12 cellular contexts compared by ENCODE assay signal in the genomic region with DNA sequence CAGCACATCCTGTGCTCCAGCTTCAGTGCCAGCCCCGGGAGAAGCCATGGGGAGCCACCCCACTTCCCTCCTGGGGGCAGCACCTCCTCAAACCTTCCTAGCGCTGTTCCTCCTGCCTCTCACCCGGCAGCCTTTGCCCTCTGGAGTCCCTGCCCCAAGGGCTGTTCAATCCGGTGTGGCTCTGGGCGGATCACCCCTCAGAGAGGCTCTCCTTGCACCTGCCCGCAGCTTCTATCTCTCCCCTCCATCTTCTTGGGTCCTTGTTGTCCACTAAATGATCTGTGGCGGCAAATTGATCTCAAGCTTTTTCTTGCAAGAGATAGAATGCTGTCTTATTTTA. TPM values are rescaled to one million over a fixed set of nuclear protein-coding genes. Genes with fewer than 3 reads are reported as not detected.
DNase-seq lines count a peak whose midpoint lies in the region; ATAC-seq, FAIRE-seq and TF ChIP-seq lines count a peak whose summit lies in the region.
"Had no signal": no experiment of that assay in that cellular context is flagged by ENCODE, and none has a peak within 500 bp of the region (broad histone marks: within the 10 kb centered on the region; RNA-seq: fewer than 3 reads in every experiment).

No MANE protein-coding gene starts in this region.

- TSS peak; percentile 53 for BruUV-seq in HepG2 (replicated peaks; lab: Mats Ljungman, UMichigan)

- H2AFZ ChIP-seq in HepG2 (ENCODE audit: low read length), result no peak overlapping the region

- H3K4me3 Mint-ChIP-seq in activated naive CD4-positive, alpha-beta T cell treated with anti-CD3 and anti-CD28 coated beads for 36 hours, result peak overlapping the region; percentile 49
- H3K4me3 Mint-ChIP-seq in activated T-helper 2 cell treated with anti-CD3 and anti-CD28 coated beads, Interferon-gamma antibody, Interleukin-2, Interleukin-4, amounts not matched to agents 10 μg/mL and 5 μg/mL and 100 μg/mL, durations not matched to agents 14 hours and 24 hours and 36 hours (ENCODE audit: low read depth), result peak overlapping the region; percentile 57

- peaks cover 10% of the 10 kb centered on the region for H3K79me2 ChIP-seq in HepG2 (ENCODE audit: insufficient read depth, low read length)

- CTCF ChIA-PET in activated naive CD4-positive, alpha-beta T cell treated with anti-CD3 and anti-CD28 coated beads for 36 hours (lab: Charles Lee), result interaction anchor here (0.6 to 2.0 kb wide), 5 partner anchors 11 to 1266 kb away, joined by 3 to 7 read pairs (median 5); no protein-coding TSS in a partner anchor
- CTCF ChIA-PET in HepG2 (lab: Yijun Ruan, JAX; ENCODE audit: low intra/inter-chr PET ratio, low total read pairs), result interaction anchor here (1.0 kb wide), 1 partner anchor 27 kb away, joined by 3 read pairs; no protein-coding TSS in a partner anchor

- TF ChIP-seq EP300 in HepG2 (IDR thresholded peaks at IDR 0.05; ENCODE audit: low read depth in 2 of 2, low read length in 2 of 2) (no peak), HepG2 (CRISPR knock-in tag; IDR thresholded peaks at IDR 0.05; ENCODE audit: borderline replicate concordance) (no peak), transverse colon (IDR thresholded peaks at IDR 0.05; ENCODE audit: low read depth) (no peak)

- 9% methylated on average over 4 of the region's 7 CpGs for WGBS in HepG2 (ENCODE audit: low lambda C conversion rate)
- 73% methylated on average over 7 of the region's 7 CpGs; no CpG with 5 or more reads in 1 of the 2 donors for WGBS in transverse colon (ENCODE audit: low coverage in 1 of 2), 2 donors

- POLR2A ChIA-PET in HepG2 (lab: Yijun Ruan, JAX), result interaction anchor here (0.6 to 2.6 kb wide), 19 partner anchors 8 to 693 kb away, joined by 3 to 21 read pairs (median 4); a partner anchor contains a TSS

- in situ Hi-C loops in HepG2 (cut with HindIII; ENCODE audit: extremely low pct_ligation_motif_present, low pct_unique_long_range_greater_than_20kb), result no loop called here
- in situ Hi-C loops in transverse colon (cut with MboI; ENCODE audit: low pct_ligation_motif_present in 1 of 4, low pct_unique_long_range_greater_than_20kb in 1 of 4, low sequenced_read_pairs in 3 of 4), result no loop called here

- H3K36me3 ChIP-seq in HepG2 (replicated peaks in 1 of 2; ENCODE audit: control insufficient read depth in 1 of 2, insufficient read depth in 2 of 2, low read length in 2 of 2) (peaks cover 0 to 3% of the 10 kb centered on the region in 2 experiments; a peak in 1 of 5 replicates), transverse colon (no peaks in the 10 kb centered on the region)
- H3K36me3 ChIP-seq: WERI-Rb-1 had no signal

- peaks cover 23% of the 10 kb centered on the region for H3K4me1 Mint-ChIP-seq in activated naive CD4-positive, alpha-beta T cell treated with anti-CD3 and anti-CD28 coated beads for 36 hours (ENCODE audit: low read depth)
- H3K4me1 Mint-ChIP-seq in activated T-helper 2 cell treated with anti-CD3 and anti-CD28 coated beads, Interferon-gamma antibody, Interleukin-2, Interleukin-4, amounts not matched to agents 10 μg/mL and 5 μg/mL and 100 μg/mL, durations not matched to agents 14 hours and 24 hours and 36 hours (ENCODE audit: low read depth), result peaks cover 26% of the 10 kb centered on the region

- peaks cover 4% of the 10 kb centered on the region for H3K9me3 Mint-ChIP-seq in activated naive CD4-positive, alpha-beta T cell treated with anti-CD3 and anti-CD28 coated beads for 36 hours
- H3K9me3 Mint-ChIP-seq in activated naive CD4-positive, alpha-beta T cell treated with anti-CD3 and anti-CD28 coated beads, Interleukin-2, amount 50 U/mL, for 72 hours, result peaks cover 0 to 5% of the 10 kb centered on the region in 2 donors
- H3K9me3 Mint-ChIP-seq in activated T-helper 2 cell treated with anti-CD3 and anti-CD28 coated beads, Interferon-gamma antibody, Interleukin-2, Interleukin-4, amounts not matched to agents 10 μg/mL and 5 μg/mL and 100 μg/mL, durations not matched to agents 14 hours and 24 hours and 36 hours, result peaks cover 10% of the 10 kb centered on the region

- peak overlapping the region; percentile 78 for H3K27ac ChIP-seq in HepG2 (ENCODE audit: extremely low read length, insufficient read depth, low read length)
- peak overlapping the region; percentile 85 to 93 (median 92) for H3K27ac ChIP-seq in transverse colon
- no peak overlapping the region for H3K27ac ChIP-seq in dorsolateral prefrontal cortex
- H3K27ac ChIP-seq: WERI-Rb-1 had no signal

- TF ChIP-seq POLR2A in HepG2 (IDR thresholded peaks at IDR 0.05; ENCODE audit: insufficient read depth in 1 of 2, low read depth in 2 of 2, low read length in 2 of 2) (no peak), transverse colon (IDR thresholded peaks at IDR 0.05) (no peak)

- ATAC-seq in activated naive CD4-positive, alpha-beta T cell treated with anti-CD3 and anti-CD28 coated beads, Interleukin-2, amount 50 U/mL, for 72 hours, result no peak
- ATAC-seq in HepG2, result peak; percentile 15

- no peak for FAIRE-seq in HepG2 (lab: Jason Lieb, UNC)

- no peaks in the 10 kb centered on the region for H3K27me3 Mint-ChIP-seq in activated naive CD4-positive, alpha-beta T cell treated with anti-CD3 and anti-CD28 coated beads for 36 hours (ENCODE audit: low read depth)
- H3K27me3 Mint-ChIP-seq in activated T-helper 2 cell treated with anti-CD3 and anti-CD28 coated beads, Interferon-gamma antibody, Interleukin-2, Interleukin-4, amounts not matched to agents 10 μg/mL and 5 μg/mL and 100 μg/mL, durations not matched to agents 14 hours and 24 hours and 36 hours (ENCODE audit: low read depth), result no peaks in the 10 kb centered on the region

- peaks cover 28% of the 10 kb centered on the region for H3K4me1 ChIP-seq in HepG2 (ENCODE audit: insufficient read depth, low read length)
- H3K4me1 ChIP-seq in transverse colon, result peaks cover 3 to 52% (median 22%) of the 10 kb centered on the region in 4 donors

- no peak overlapping the region for H3K27ac Mint-ChIP-seq in activated naive CD4-positive, alpha-beta T cell treated with anti-CD3 and anti-CD28 coated beads for 36 hours
- H3K27ac Mint-ChIP-seq in activated naive CD4-positive, alpha-beta T cell treated with anti-CD3 and anti-CD28 coated beads, Interleukin-2, amount 50 U/mL, for 72 hours, result no peak overlapping the region
- H3K27ac Mint-ChIP-seq in activated T-helper 2 cell treated with anti-CD3 and anti-CD28 coated beads, Interferon-gamma antibody, Interleukin-2, Interleukin-4, amounts not matched to agents 10 μg/mL and 5 μg/mL and 100 μg/mL, durations not matched to agents 14 hours and 24 hours and 36 hours, result no peak overlapping the region

- peak overlapping the region; percentile 99 for H3K4me2 ChIP-seq in HepG2 (ENCODE audit: low read depth, low read length)

- no peak for DNase-seq in activated naive CD4-positive, alpha-beta T cell treated with anti-CD3 and anti-CD28 coated beads for 36 hours
- DNase-seq in activated naive CD4-positive, alpha-beta T cell treated with anti-CD3 and anti-CD28 coated beads, Interleukin-2, amount 50 U/mL, for 72 hours (ENCODE audit: low spot score in 2 of 2), result no peak
- DNase-seq in activated T-helper 2 cell treated with anti-CD3 and anti-CD28 coated beads, Interferon-gamma antibody, Interleukin-2, Interleukin-4, amounts not matched to agents 10 μg/mL and 5 μg/mL and 100 μg/mL, durations not matched to agents 14 hours and 24 hours and 36 hours (ENCODE audit: low spot score), result no peak
- DNase-seq in HepG2 (ENCODE audit: low spot score), result no peak
- DNase-seq in transverse colon, result peak; percentile 79
- no peak for DNase-seq in amygdala (lab: John Stamatoyannopoulos, UW)
- no peak for DNase-seq in dorsolateral prefrontal cortex
- DNase-seq in NCI-H524 treated with DMSO at 0.1 percent for 48 hours (lab: John Stamatoyannopoulos, UW), result no peak
- DNase-seq: effector memory CD4-positive, alpha-beta T cell; HCEC 1CT; KBM-7; WERI-Rb-1 had no signal

- TF ChIP-seq CTCF in HepG2 (CRISPR knock-in tag; IDR thresholded peaks at IDR 0.05), result peak; percentile 61
- TF ChIP-seq CTCF in transverse colon (IDR thresholded peaks at IDR 0.05), result no peak
- no peak for TF ChIP-seq CTCF in dorsolateral prefrontal cortex (IDR thresholded peaks at IDR 0.05 in 54 of 56, conservative IDR thresholded peaks at IDR 0.05 in 2 of 56; ENCODE audit: low read depth in 1 of 56, partially characterized antibody in 56 of 56)

- H4K20me1 ChIP-seq in HepG2 (ENCODE audit: insufficient read depth, low read length), result 0 out of 2 replicates have a peak, but pooled peaks cover 3% of the 10 kb centered on the region

- H3K9ac ChIP-seq in HepG2 (ENCODE audit: insufficient read depth, low read depth, low read length), result peak overlapping the region; percentile 83

- peaks cover 14% of the 10 kb centered on the region for H3K36me3 Mint-ChIP-seq in activated naive CD4-positive, alpha-beta T cell treated with anti-CD3 and anti-CD28 coated beads for 36 hours (ENCODE audit: low read depth)
- peaks cover 0 to 14% of the 10 kb centered on the region in 2 donors for H3K36me3 Mint-ChIP-seq in activated naive CD4-positive, alpha-beta T cell treated with anti-CD3 and anti-CD28 coated beads, Interleukin-2, amount 50 U/mL, for 72 hours
- H3K36me3 Mint-ChIP-seq in activated T-helper 2 cell treated with anti-CD3 and anti-CD28 coated beads, Interferon-gamma antibody, Interleukin-2, Interleukin-4, amounts not matched to agents 10 μg/mL and 5 μg/mL and 100 μg/mL, durations not matched to agents 14 hours and 24 hours and 36 hours (ENCODE audit: low read depth), result peaks cover 15% of the 10 kb centered on the region

- no peaks in the 10 kb centered on the region; a peak in 1 of 5 replicates for H3K27me3 ChIP-seq in HepG2 (ENCODE audit: control insufficient read depth in 1 of 2, insufficient read depth in 2 of 2, low read length in 2 of 2)
- H3K27me3 ChIP-seq in transverse colon, result no peaks in the 10 kb centered on the region
- peaks cover 0 to 46% (median 20%) of the 10 kb centered on the region in 45 donors for H3K27me3 ChIP-seq in dorsolateral prefrontal cortex

- no peaks in the 10 kb centered on the region for H3K9me3 ChIP-seq in HepG2 (ENCODE audit: low read length)
- H3K9me3 ChIP-seq in transverse colon, result no peaks in the 10 kb centered on the region

- H3K4me3 ChIP-seq in HepG2 (replicated peaks in 1 of 3; ENCODE audit: insufficient read depth in 1 of 3, low read depth in 2 of 3, low read length in 3 of 3), result peak overlapping the region; percentile 76 to 92 (median 84)
- H3K4me3 ChIP-seq in transverse colon, result peak overlapping the region in 3 of 4 donors; percentile 63 to 66 (median 64)
- H3K4me3 ChIP-seq in dorsolateral prefrontal cortex, result peak overlapping the region in 3 of 59 donors; percentile 4 to 68 (median 66)

- intact Hi-C loops in activated naive CD4-positive, alpha-beta T cell treated with anti-CD3 and anti-CD28 coated beads for 36 hours (cut with micrococcal nuclease), result loop anchor here (5.0 kb wide), 2 partner anchors 154 to 601 kb away; a partner anchor contains a TSS
- intact Hi-C loops in activated T-helper 2 cell treated with anti-CD3 and anti-CD28 coated beads, Interferon-gamma antibody, Interleukin-2, Interleukin-4, amounts not matched to agents 10 μg/mL and 5 μg/mL and 100 μg/mL, durations not matched to agents 14 hours and 24 hours and 36 hours (cut with micrococcal nuclease), result loop anchor here (2.0 kb wide), 2 partner anchors 19 to 87 kb away; a partner anchor contains a TSS
- intact Hi-C loops in HepG2 (cut with micrococcal nuclease; ENCODE audit: unreplicated experiment), result no loop called here
- intact Hi-C loops in transverse colon (cut with DNase I; ENCODE audit: low total_unique reads), result no loop called here
- intact Hi-C loops in dorsolateral prefrontal cortex (cut with DNase I), result no loop called here

- TF ChIP-seq RAD21 in HepG2 (CRISPR knock-in tag; IDR thresholded peaks at IDR 0.05), result no peak

RNA-seq across cellular contexts. Expression of a gene that starts 18.1 kb away (rescaled TPM):
- total RNA-seq in activated naive CD4-positive, alpha-beta T cell treated with anti-CD3 and anti-CD28 coated beads for 36 hours, result under 1 TPM; 0.17 to 0.26 TPM
- 1 to 10 TPM; 1.5 to 1.8 TPM for total RNA-seq in activated naive CD4-positive, alpha-beta T cell treated with anti-CD3 and anti-CD28 coated beads, Interleukin-2, amount 50 U/mL, for 72 hours
- 1.7 TPM in 2 replicates for total RNA-seq in activated T-helper 2 cell treated with anti-CD3 and anti-CD28 coated beads, Interferon-gamma antibody, Interleukin-2, Interleukin-4, amounts not matched to agents 10 μg/mL and 5 μg/mL and 100 μg/mL, durations not matched to agents 14 hours and 24 hours and 36 hours
- not detected in 2 replicates for total RNA-seq in HepG2 (2016; rRNA removed; fragmentation: Illumina TruSeq; extraction: Trizol)
- not detected in 2 replicates for total RNA-seq in HepG2 (2016; cell fraction: cytosol; rRNA removed; fragmentation: Illumina TruSeq; extraction: Trizol; ENCODE audit: low read depth)
- total RNA-seq in HepG2 (2016; cell fraction: insoluble cytoplasmic fraction; rRNA removed; fragmentation: Illumina TruSeq; extraction: Trizol), result not detected in 2 replicates
- total RNA-seq in HepG2 (2016; cell fraction: membrane; rRNA removed; fragmentation: Illumina TruSeq; extraction: Trizol), result not detected in 2 replicates
- total RNA-seq in HepG2 (2016; cell fraction: nucleus; rRNA removed; fragmentation: Illumina TruSeq; extraction: Trizol), result not detected in 2 replicates
- polyA plus RNA-seq in HepG2 (2011; rRNA removed), result not detected in 2 replicates
- not detected in 2 replicates for polyA plus RNA-seq in HepG2 (2011; cell fraction: cytosol; rRNA removed)
- polyA plus RNA-seq in HepG2 (2011; cell fraction: nucleus; rRNA removed), result 0.10 and 0.23 TPM in 2 replicates
- polyA plus RNA-seq in HepG2 (2012), result not detected in 2 replicates
- not detected in 2 replicates for polyA plus RNA-seq in HepG2 (2016; cell fraction: cytosol; fragmentation: Illumina TruSeq; extraction: Trizol; ENCODE audit: low read depth)
- not detected in 2 replicates for polyA plus RNA-seq in HepG2 (2016; cell fraction: insoluble cytoplasmic fraction; fragmentation: Illumina TruSeq; extraction: Trizol; ENCODE audit: low read depth)
- not detected in 2 replicates for polyA plus RNA-seq in HepG2 (2016; cell fraction: membrane; fragmentation: Illumina TruSeq; extraction: Trizol; ENCODE audit: low read depth)
- polyA plus RNA-seq in HepG2 (2016; cell fraction: nucleus; fragmentation: Illumina TruSeq; extraction: Trizol; ENCODE audit: insufficient read depth, low read depth), result not detected in 2 replicates
- 17.4 TPM in 1 of 2 replicates, not detected in the other for polyA minus RNA-seq in HepG2 (2011; rRNA and poly(A)+ RNA removed; ENCODE audit: low replicate concordance)
- 0.30 and 0.70 TPM in 2 replicates for polyA minus RNA-seq in HepG2 (2011; cell fraction: cytosol; rRNA and poly(A)+ RNA removed)
- 0.52 TPM in 1 of 2 replicates, not detected in the other for polyA minus RNA-seq in HepG2 (2011; cell fraction: nucleus; rRNA and poly(A)+ RNA removed)
- 10 to 100 TPM; 12.4 to 40.0 (median 27.7) TPM for total RNA-seq in transverse colon
- total RNA-seq in dorsolateral prefrontal cortex, result 100 to 1,000 TPM in 8 of 120 experiments, 10 to 100 TPM in 112; 11.0 to 191 (median 44.8) TPM

RNA-seq across cellular contexts. Expression of a gene that starts 25.6 kb away (rescaled TPM):
- total RNA-seq in activated naive CD4-positive, alpha-beta T cell treated with anti-CD3 and anti-CD28 coated beads for 36 hours, result 1 to 10 TPM; 2.8 to 3.6 TPM
- total RNA-seq in activated naive CD4-positive, alpha-beta T cell treated with anti-CD3 and anti-CD28 coated beads, Interleukin-2, amount 50 U/mL, for 72 hours, result 1 to 10 TPM; 3.6 to 5.9 TPM
- total RNA-seq in activated T-helper 2 cell treated with anti-CD3 and anti-CD28 coated beads, Interferon-gamma antibody, Interleukin-2, Interleukin-4, amounts not matched to agents 10 μg/mL and 5 μg/mL and 100 μg/mL, durations not matched to agents 14 hours and 24 hours and 36 hours, result 34.5 and 34.7 TPM in 2 replicates
- 0.36 and 0.55 TPM in 2 replicates for total RNA-seq in HepG2 (2016; rRNA removed; fragmentation: Illumina TruSeq; extraction: Trizol)
- total RNA-seq in HepG2 (2016; cell fraction: cytosol; rRNA removed; fragmentation: Illumina TruSeq; extraction: Trizol; ENCODE audit: low read depth), result 0.40 TPM in 1 of 2 replicates, not detected in the other
- total RNA-seq in HepG2 (2016; cell fraction: insoluble cytoplasmic fraction; rRNA removed; fragmentation: Illumina TruSeq; extraction: Trizol), result 0.27 and 0.56 TPM in 2 replicates
- 0.31 and 0.65 TPM in 2 replicates for total RNA-seq in HepG2 (2016; cell fraction: membrane; rRNA removed; fragmentation: Illumina TruSeq; extraction: Trizol)
- not detected in 2 replicates for total RNA-seq in HepG2 (2016; cell fraction: nucleus; rRNA removed; fragmentation: Illumina TruSeq; extraction: Trizol)
- 0.78 and 1.5 TPM in 2 replicates for polyA plus RNA-seq in HepG2 (2011; rRNA removed)
- polyA plus RNA-seq in HepG2 (2011; cell fraction: cytosol; rRNA removed), result 2.2 and 3.8 TPM in 2 replicates
- polyA plus RNA-seq in HepG2 (2011; cell fraction: nucleus; rRNA removed), result 3.7 and 3.9 TPM in 2 replicates
- polyA plus RNA-seq in HepG2 (2012), result 1.5 and 2.9 TPM in 2 replicates
- polyA plus RNA-seq in HepG2 (2016; cell fraction: cytosol; fragmentation: Illumina TruSeq; extraction: Trizol; ENCODE audit: low read depth), result 1.1 and 1.5 TPM in 2 replicates
- 2.2 and 2.4 TPM in 2 replicates for polyA plus RNA-seq in HepG2 (2016; cell fraction: insoluble cytoplasmic fraction; fragmentation: Illumina TruSeq; extraction: Trizol; ENCODE audit: low read depth)
- polyA plus RNA-seq in HepG2 (2016; cell fraction: membrane; fragmentation: Illumina TruSeq; extraction: Trizol; ENCODE audit: low read depth), result 1.2 and 1.5 TPM in 2 replicates
- polyA plus RNA-seq in HepG2 (2016; cell fraction: nucleus; fragmentation: Illumina TruSeq; extraction: Trizol; ENCODE audit: insufficient read depth, low read depth), result 2.0 and 2.5 TPM in 2 replicates
- polyA minus RNA-seq in HepG2 (2011; rRNA and poly(A)+ RNA removed; ENCODE audit: low replicate concordance), result 1.2 and 12.9 TPM in 2 replicates
- polyA minus RNA-seq in HepG2 (2011; cell fraction: cytosol; rRNA and poly(A)+ RNA removed), result 0.88 and 1.4 TPM in 2 replicates
- 0.64 and 0.87 TPM in 2 replicates for polyA minus RNA-seq in HepG2 (2011; cell fraction: nucleus; rRNA and poly(A)+ RNA removed)
- total RNA-seq in transverse colon, result 10 to 100 TPM in 1 of 4 donors, 1 to 10 TPM in 1, not detected in 2; 8.2 to 16.2 TPM
- total RNA-seq in dorsolateral prefrontal cortex, result 1 to 10 TPM in 104 of 120 experiments, under 1 TPM in 13, not detected in 3; 0.52 to 7.6 (median 2.4) TPM

Comparison
In these comparisons a context has a peak if more than half of its experiments do, and no peak if none do; other contexts are left out.
1. H3K27ac ChIP-seq: peak in HepG2 (single experiment) and transverse colon (4 of 4); none in dorsolateral prefrontal cortex (0 of 59).
2. intact Hi-C loops: an anchor here in activated naive CD4-positive, alpha-beta T cell treated with anti-CD3 and anti-CD28 coated beads for 36 hours (5.0 kb wide) and activated T-helper 2 cell treated with anti-CD3 and anti-CD28 coated beads, Interferon-gamma antibody, Interleukin-2, Interleukin-4, amounts not matched to agents 10 μg/mL and 5 μg/mL and 100 μg/mL, durations not matched to agents 14 hours and 24 hours and 36 hours (2.0 kb wide); none called in HepG2, transverse colon and dorsolateral prefrontal cortex.